In genomic region chr3:178195824-178196223, GRCh38 we compare ENCODE assay signal across 9 cellular contexts.
A peak's percentile ranks its signal among the peaks of the same experiment; 100 is the strongest.
DNase-seq lines count a peak whose midpoint lies in the region; ATAC-seq and TF ChIP-seq lines count a peak whose summit lies in the region.
"Had no signal": no experiment of that assay in that cellular context is flagged by ENCODE, and none has a peak within 500 bp of the region (broad histone marks: within the 10 kb centered on the region; RNA-seq: fewer than 3 reads in every experiment).

No MANE protein-coding gene starts in this region.

- H3K9me3 ChIP-seq in osteoblast (ENCODE audit: low read depth, low read length) (no peaks in the 10 kb centered on the region), stomach (no peaks in the 10 kb centered on the region)

- H3K4me1 ChIP-seq in osteoblast (ENCODE audit: insufficient read depth, low read length) (peaks cover 24% of the 10 kb centered on the region), stomach (no peaks in the 10 kb centered on the region)

- H3K79me2 ChIP-seq in osteoblast (ENCODE audit: insufficient read depth, low read length), result no peaks in the 10 kb centered on the region

- ATAC-seq in GM18907 (IDR thresholded peaks at IDR 0.05; ENCODE audit: unreplicated experiment) (peak; percentile 98), HG02885 (IDR thresholded peaks at IDR 0.05; ENCODE audit: poor library complexity, unreplicated experiment) (peak; percentile 73)

- H3K27me3 ChIP-seq in osteoblast (ENCODE audit: insufficient read depth, low read length) (no peaks in the 10 kb centered on the region), stomach (no peaks in the 10 kb centered on the region)

- WGBS in stomach, 5 donors, result 79 to 87% (median 82%) methylated on average over 2 of the region's 2 CpGs

- H3K4me2 ChIP-seq in osteoblast (ENCODE audit: insufficient read depth, low read length), result no peak overlapping the region

- TF ChIP-seq POLR2A in stomach (IDR thresholded peaks at IDR 0.05), result no peak

- H4K20me1 ChIP-seq in osteoblast (ENCODE audit: insufficient read depth, low read length), result no peaks in the 10 kb centered on the region

- DNase-seq in amniotic epithelial cell (ENCODE audit: low read depth) (peak; percentile 59), osteoblast (ENCODE audit: insufficient read length, low spot score, missing footprints) (peak; percentile 21), COLO668 (lab: John Stamatoyannopoulos, UW; ENCODE audit: unreplicated experiment) (no peak), activated gamma-delta T cell treated with Interleukin-2 at 50 U/mL for 16 hours (no peak), NCI-H1930 (lab: John Stamatoyannopoulos, UW) (no peak), stomach (no peak)
- DNase-seq: activated CD4-positive, alpha-beta memory T cell treated with anti-CD3 and anti-CD28 coated beads for 36 hours had no signal

- no peak for TF ChIP-seq EP300 in stomach (IDR thresholded peaks at IDR 0.05)

- H3K36me3 ChIP-seq in osteoblast (ENCODE audit: insufficient read depth, low read length) (no peaks in the 10 kb centered on the region), stomach (no peaks in the 10 kb centered on the region)

- no peak overlapping the region for H3K4me3 ChIP-seq in osteoblast (ENCODE audit: insufficient read depth, low read length)
- no peak overlapping the region for H3K4me3 ChIP-seq in stomach

- TF ChIP-seq CTCF in osteoblast (IDR thresholded peaks at IDR 0.05; ENCODE audit: extremely low read depth, low read depth, low read length) (no peak), stomach (IDR thresholded peaks at IDR 0.05) (no peak)

- intact Hi-C loops in stomach (cut with DNase I; ENCODE audit: low total_unique reads), result no loop called here

- H3K27ac ChIP-seq in osteoblast (ENCODE audit: low read depth, low read length) (peak overlapping the region; percentile 2), stomach (no peak overlapping the region)

- no peak overlapping the region for H2AFZ ChIP-seq in osteoblast (ENCODE audit: low read length)

Comparison
In these comparisons a context has a peak if more than half of its experiments do, and no peak if none do; other contexts are left out.
1. DNase-seq: peak in amniotic epithelial cell (single experiment) and osteoblast (single experiment); none in COLO668 (single experiment), activated gamma-delta T cell treated with Interleukin-2 at 50 U/mL for 16 hours (single experiment), NCI-H1930 (0 of 2) and stomach (single experiment).